1 cellular context compared by ENCODE assay signal in the genomic region with DNA sequence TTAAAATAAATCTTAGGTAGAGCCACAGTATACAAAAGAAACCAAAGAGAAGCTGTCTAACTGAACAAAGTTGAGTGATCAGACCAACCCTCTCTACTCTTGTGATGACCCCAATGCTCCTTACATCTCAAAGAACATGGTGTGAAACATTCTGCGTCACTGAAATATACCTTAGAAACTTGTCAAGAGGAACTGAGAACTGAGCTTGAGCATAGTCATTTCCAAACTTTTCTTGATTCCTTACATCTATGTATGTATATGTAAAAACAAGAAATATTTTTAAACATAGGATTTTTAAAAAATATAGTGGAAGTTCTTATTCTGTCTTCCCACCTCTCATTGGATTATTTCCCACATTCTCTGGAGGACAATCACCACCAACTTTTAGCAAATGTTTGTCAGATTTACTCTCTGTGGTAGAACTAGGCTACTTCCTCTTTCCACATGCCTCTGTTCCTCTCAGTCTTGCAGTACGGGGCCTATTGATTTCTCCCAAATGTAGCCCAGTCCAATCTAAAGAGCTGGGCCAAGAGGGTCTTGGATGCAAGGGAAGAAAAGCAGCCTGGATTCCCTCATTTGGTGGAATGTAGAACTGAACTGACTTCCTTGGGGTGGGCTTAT.
A peak's percentile ranks its signal among the peaks of the same experiment; 100 is the strongest.
TF ChIP-seq lines count a peak whose summit lies in the region.

No MANE protein-coding gene starts in this region.

TF ChIP-seq in GM12878, 131 proteins besides CTCF, POLR2A, EP300 and RAD21 (continued from another document and continues in another):
- TF ChIP-seq, protein P1, sequence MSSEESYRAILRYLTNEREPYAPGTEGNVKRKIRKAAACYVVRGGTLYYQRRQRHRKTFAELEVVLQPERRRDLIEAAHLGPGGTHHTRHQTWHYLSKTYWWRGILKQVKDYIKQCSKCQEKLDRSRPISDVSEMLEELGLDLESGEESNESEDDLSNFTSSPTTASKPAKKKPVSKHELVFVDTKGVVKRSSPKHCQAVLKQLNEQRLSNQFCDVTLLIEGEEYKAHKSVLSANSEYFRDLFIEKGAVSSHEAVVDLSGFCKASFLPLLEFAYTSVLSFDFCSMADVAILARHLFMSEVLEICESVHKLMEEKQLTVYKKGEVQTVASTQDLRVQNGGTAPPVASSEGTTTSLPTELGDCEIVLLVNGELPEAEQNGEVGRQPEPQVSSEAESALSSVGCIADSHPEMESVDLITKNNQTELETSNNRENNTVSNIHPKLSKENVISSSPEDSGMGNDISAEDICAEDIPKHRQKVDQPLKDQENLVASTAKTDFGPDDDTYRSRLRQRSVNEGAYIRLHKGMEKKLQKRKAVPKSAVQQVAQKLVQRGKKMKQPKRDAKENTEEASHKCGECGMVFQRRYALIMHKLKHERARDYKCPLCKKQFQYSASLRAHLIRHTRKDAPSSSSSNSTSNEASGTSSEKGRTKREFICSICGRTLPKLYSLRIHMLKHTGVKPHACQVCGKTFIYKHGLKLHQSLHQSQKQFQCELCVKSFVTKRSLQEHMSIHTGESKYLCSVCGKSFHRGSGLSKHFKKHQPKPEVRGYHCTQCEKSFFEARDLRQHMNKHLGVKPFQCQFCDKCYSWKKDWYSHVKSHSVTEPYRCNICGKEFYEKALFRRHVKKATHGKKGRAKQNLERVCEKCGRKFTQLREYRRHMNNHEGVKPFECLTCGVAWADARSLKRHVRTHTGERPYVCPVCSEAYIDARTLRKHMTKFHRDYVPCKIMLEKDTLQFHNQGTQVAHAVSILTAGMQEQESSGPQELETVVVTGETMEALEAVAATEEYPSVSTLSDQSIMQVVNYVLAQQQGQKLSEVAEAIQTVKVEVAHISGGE (CRISPR knock-in tag; IDR thresholded peaks at IDR 0.05) = no peak
- TF ChIP-seq MYC (IDR thresholded peaks at IDR 0.05; ENCODE audit: insufficient read depth, insufficient read length, insufficient replicate concordance, low read length, severe bottlenecking) = no peak
- TF ChIP-seq, protein P2, sequence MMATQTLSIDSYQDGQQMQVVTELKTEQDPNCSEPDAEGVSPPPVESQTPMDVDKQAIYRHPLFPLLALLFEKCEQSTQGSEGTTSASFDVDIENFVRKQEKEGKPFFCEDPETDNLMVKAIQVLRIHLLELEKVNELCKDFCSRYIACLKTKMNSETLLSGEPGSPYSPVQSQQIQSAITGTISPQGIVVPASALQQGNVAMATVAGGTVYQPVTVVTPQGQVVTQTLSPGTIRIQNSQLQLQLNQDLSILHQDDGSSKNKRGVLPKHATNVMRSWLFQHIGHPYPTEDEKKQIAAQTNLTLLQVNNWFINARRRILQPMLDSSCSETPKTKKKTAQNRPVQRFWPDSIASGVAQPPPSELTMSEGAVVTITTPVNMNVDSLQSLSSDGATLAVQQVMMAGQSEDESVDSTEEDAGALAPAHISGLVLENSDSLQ (IDR thresholded peaks at IDR 0.05) = no peak
- no peak for TF ChIP-seq NR2C2 (IDR thresholded peaks at IDR 0.05; ENCODE audit: borderline replicate concordance, control insufficient read depth, insufficient read length, low read depth)
- no peak for TF ChIP-seq BRCA1 (IDR thresholded peaks at IDR 0.05; ENCODE audit: low read depth, low read length)
- peak; percentile 35; the same call in 1 of the 3 replicates for TF ChIP-seq POU2F2 (IDR thresholded peaks at IDR 0.05; ENCODE audit: borderline replicate concordance, low read depth, low read length)
- TF ChIP-seq SP1 (IDR thresholded peaks at IDR 0.05; ENCODE audit: low read depth, low read length) = no peak
- TF ChIP-seq, protein P3, sequence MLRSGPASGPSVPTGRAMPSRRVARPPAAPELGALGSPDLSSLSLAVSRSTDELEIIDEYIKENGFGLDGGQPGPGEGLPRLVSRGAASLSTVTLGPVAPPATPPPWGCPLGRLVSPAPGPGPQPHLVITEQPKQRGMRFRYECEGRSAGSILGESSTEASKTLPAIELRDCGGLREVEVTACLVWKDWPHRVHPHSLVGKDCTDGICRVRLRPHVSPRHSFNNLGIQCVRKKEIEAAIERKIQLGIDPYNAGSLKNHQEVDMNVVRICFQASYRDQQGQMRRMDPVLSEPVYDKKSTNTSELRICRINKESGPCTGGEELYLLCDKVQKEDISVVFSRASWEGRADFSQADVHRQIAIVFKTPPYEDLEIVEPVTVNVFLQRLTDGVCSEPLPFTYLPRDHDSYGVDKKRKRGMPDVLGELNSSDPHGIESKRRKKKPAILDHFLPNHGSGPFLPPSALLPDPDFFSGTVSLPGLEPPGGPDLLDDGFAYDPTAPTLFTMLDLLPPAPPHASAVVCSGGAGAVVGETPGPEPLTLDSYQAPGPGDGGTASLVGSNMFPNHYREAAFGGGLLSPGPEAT (IDR thresholded peaks at IDR 0.05; ENCODE audit: low read depth) = peak; percentile 81
- TF ChIP-seq, protein P4, sequence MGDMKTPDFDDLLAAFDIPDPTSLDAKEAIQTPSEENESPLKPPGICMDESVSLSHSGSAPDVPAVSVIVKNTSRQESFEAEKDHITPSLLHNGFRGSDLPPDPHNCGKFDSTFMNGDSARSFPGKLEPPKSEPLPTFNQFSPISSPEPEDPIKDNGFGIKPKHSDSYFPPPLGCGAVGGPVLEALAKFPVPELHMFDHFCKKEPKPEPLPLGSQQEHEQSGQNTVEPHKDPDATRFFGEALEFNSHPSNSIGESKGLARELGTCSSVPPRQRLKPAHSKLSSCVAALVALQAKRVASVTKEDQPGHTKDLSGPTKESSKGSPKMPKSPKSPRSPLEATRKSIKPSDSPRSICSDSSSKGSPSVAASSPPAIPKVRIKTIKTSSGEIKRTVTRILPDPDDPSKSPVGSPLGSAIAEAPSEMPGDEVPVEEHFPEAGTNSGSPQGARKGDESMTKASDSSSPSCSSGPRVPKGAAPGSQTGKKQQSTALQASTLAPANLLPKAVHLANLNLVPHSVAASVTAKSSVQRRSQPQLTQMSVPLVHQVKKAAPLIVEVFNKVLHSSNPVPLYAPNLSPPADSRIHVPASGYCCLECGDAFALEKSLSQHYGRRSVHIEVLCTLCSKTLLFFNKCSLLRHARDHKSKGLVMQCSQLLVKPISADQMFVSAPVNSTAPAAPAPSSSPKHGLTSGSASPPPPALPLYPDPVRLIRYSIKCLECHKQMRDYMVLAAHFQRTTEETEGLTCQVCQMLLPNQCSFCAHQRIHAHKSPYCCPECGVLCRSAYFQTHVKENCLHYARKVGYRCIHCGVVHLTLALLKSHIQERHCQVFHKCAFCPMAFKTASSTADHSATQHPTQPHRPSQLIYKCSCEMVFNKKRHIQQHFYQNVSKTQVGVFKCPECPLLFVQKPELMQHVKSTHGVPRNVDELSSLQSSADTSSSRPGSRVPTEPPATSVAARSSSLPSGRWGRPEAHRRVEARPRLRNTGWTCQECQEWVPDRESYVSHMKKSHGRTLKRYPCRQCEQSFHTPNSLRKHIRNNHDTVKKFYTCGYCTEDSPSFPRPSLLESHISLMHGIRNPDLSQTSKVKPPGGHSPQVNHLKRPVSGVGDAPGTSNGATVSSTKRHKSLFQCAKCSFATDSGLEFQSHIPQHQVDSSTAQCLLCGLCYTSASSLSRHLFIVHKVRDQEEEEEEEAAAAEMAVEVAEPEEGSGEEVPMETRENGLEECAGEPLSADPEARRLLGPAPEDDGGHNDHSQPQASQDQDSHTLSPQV (IDR thresholded peaks at IDR 0.05) = no peak
- no peak for TF ChIP-seq NKRF (conservative IDR thresholded peaks at IDR 0.05)
- TF ChIP-seq ESRRA (IDR thresholded peaks at IDR 0.05; ENCODE audit: low read length) = no peak
- no peak for TF ChIP-seq E2F4 (IDR thresholded peaks at IDR 0.05; ENCODE audit: low read depth, low read length)
- peak; percentile 93 for TF ChIP-seq ZNF217 (IDR thresholded peaks at IDR 0.05)
- no peak for TF ChIP-seq TAF1 (IDR thresholded peaks at IDR 0.05; ENCODE audit: borderline replicate concordance, low read depth, low read length)
- TF ChIP-seq GABPA (IDR thresholded peaks at IDR 0.05; ENCODE audit: low read depth) = 0 out of 2 replicates have a peak, but pooled peaks have one; percentile 18
- peak; percentile 49; the same call in 1 of the 2 replicates for TF ChIP-seq BCL11A (IDR thresholded peaks at IDR 0.05; ENCODE audit: low read depth, low read length)
- peak; percentile 87 to 88 for TF ChIP-seq IKZF2 (IDR thresholded peaks at IDR 0.05)
- TF ChIP-seq POLR2AphosphoS2 (IDR thresholded peaks at IDR 0.05; ENCODE audit: low read depth, low read length) = no peak
- TF ChIP-seq MYB (IDR thresholded peaks at IDR 0.05; ENCODE audit: borderline replicate concordance, low read depth, low read length) = no peak
- TF ChIP-seq CEBPZ (IDR thresholded peaks at IDR 0.05; ENCODE audit: low read depth, low read length) = no peak
- peak; percentile 85 for TF ChIP-seq JUNB (IDR thresholded peaks at IDR 0.05)
- peak; percentile 98 for TF ChIP-seq DPF2 (IDR thresholded peaks at IDR 0.05)
- TF ChIP-seq SUPT20H (IDR thresholded peaks at IDR 0.05; ENCODE audit: borderline replicate concordance, control insufficient read depth, low read depth, low read length) = no peak
- peak in 1 of 2 experiments; percentile 40; a peak in 1 of 4 replicates for TF ChIP-seq BHLHE40 (IDR thresholded peaks at IDR 0.05; ENCODE audit: borderline replicate concordance in 1 of 2, low read depth in 2 of 2, low read length in 1 of 2)
- TF ChIP-seq PAX8 (IDR thresholded peaks at IDR 0.05) = no peak
- TF ChIP-seq, protein P5, sequence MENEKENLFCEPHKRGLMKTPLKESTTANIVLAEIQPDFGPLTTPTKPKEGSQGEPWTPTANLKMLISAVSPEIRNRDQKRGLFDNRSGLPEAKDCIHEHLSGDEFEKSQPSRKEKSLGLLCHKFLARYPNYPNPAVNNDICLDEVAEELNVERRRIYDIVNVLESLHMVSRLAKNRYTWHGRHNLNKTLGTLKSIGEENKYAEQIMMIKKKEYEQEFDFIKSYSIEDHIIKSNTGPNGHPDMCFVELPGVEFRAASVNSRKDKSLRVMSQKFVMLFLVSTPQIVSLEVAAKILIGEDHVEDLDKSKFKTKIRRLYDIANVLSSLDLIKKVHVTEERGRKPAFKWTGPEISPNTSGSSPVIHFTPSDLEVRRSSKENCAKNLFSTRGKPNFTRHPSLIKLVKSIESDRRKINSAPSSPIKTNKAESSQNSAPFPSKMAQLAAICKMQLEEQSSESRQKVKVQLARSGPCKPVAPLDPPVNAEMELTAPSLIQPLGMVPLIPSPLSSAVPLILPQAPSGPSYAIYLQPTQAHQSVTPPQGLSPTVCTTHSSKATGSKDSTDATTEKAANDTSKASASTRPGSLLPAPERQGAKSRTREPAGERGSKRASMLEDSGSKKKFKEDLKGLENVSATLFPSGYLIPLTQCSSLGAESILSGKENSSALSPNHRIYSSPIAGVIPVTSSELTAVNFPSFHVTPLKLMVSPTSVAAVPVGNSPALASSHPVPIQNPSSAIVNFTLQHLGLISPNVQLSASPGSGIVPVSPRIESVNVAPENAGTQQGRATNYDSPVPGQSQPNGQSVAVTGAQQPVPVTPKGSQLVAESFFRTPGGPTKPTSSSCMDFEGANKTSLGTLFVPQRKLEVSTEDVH (IDR thresholded peaks at IDR 0.05; ENCODE audit: low read depth, partially characterized antibody) = no peak
- TF ChIP-seq NFIC (IDR thresholded peaks at IDR 0.05; ENCODE audit: low read depth, low read length) = peak; percentile 91
- TF ChIP-seq NR2C1 (IDR thresholded peaks at IDR 0.05) = 0 out of 2 replicates have a peak, but pooled peaks have one; percentile 13
- TF ChIP-seq BACH1 (IDR thresholded peaks at IDR 0.05; ENCODE audit: borderline replicate concordance) = peak; percentile 13; the same call in 1 of the 2 replicates
- TF ChIP-seq, protein P6, sequence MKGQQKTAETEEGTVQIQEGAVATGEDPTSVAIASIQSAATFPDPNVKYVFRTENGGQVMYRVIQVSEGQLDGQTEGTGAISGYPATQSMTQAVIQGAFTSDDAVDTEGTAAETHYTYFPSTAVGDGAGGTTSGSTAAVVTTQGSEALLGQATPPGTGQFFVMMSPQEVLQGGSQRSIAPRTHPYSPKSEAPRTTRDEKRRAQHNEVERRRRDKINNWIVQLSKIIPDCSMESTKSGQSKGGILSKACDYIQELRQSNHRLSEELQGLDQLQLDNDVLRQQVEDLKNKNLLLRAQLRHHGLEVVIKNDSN (IDR thresholded peaks at IDR 0.05; ENCODE audit: borderline replicate concordance, extremely low read length, insufficient read depth, low read depth, low read length) = no peak
- no peak for TF ChIP-seq ZSCAN29 (IDR thresholded peaks at IDR 0.05)
- TF ChIP-seq HDAC6 (IDR thresholded peaks at IDR 0.05; ENCODE audit: unreplicated experiment) = no peak
- no peak for TF ChIP-seq CHD2 (IDR thresholded peaks at IDR 0.05; ENCODE audit: borderline replicate concordance, low read depth, low read length)
